Comparison of ENCODE assay signal across 10 cellular contexts in genomic region chr13:27599845-27600553, GRCh38. TPM values are rescaled to one million over a fixed set of nuclear protein-coding genes. Genes with fewer than 3 reads are reported as not detected.
A peak's percentile ranks its signal among the peaks of the same experiment; 100 is the strongest.
DNase-seq lines count a peak whose midpoint lies in the region; ATAC-seq, FAIRE-seq and TF ChIP-seq lines count a peak whose summit lies in the region.
"Had no signal": no experiment of that assay in that cellular context is flagged by ENCODE, and none has a peak within 500 bp of the region (broad histone marks: within the 10 kb centered on the region; RNA-seq: fewer than 3 reads in every experiment).

No MANE protein-coding gene starts in this region.

- H3K4me2 ChIP-seq in endothelial cell of umbilical vein (ENCODE audit: insufficient read depth, low read length) (peak overlapping the region; percentile 59), mesenchymal stem cell (ENCODE audit: low read length, poor library complexity, severe bottlenecking) (no peak overlapping the region)

- DNase-seq in COLO829 (ENCODE audit: low spot score) (peak; percentile 65), OCI-M2 (lab: John Stamatoyannopoulos, UW; ENCODE audit: unreplicated experiment) (peak; percentile 39), endothelial cell of umbilical vein (ENCODE audit: low read depth, low spot score) (peak; percentile 70), mesenchymal stem cell (peak; percentile 56), cerebellar nuclear complex (lab: John Stamatoyannopoulos, UW) (no peak), NCI-H1417 treated with DMSO at 0.1 percent for 48 hours (lab: John Stamatoyannopoulos, UW) (no peak)
- DNase-seq in effector memory CD4-positive, alpha-beta T cell, result no peak
- DNase-seq: sigmoid colon had no signal

- TF ChIP-seq CTCF in endothelial cell of umbilical vein (IDR thresholded peaks at IDR 0.05; ENCODE audit: extremely low read depth in 1 of 2, insufficient read depth in 1 of 2, low read depth in 1 of 2, low read length in 2 of 2), result no peak

- H2AFZ ChIP-seq in endothelial cell of umbilical vein (ENCODE audit: low read depth, low read length), result no peak overlapping the region
- H2AFZ ChIP-seq in mesenchymal stem cell (ENCODE audit: low read depth, low read length), result no peak overlapping the region

- no peak overlapping the region for H3K4ac ChIP-seq in mesenchymal stem cell (ENCODE audit: low read depth in 1 of 2, low read length in 2 of 2)

- no peak overlapping the region for H2AK5ac ChIP-seq in mesenchymal stem cell (ENCODE audit: low read length, severe bottlenecking)

- H3K9ac ChIP-seq in endothelial cell of umbilical vein (replicated peaks; ENCODE audit: extremely low read depth, insufficient read depth, low read length), result peak overlapping the region; percentile 39
- no peak overlapping the region for H3K9ac ChIP-seq in mesenchymal stem cell (ENCODE audit: low read length)

- H3K14ac ChIP-seq in mesenchymal stem cell (ENCODE audit: low read length in 2 of 2), result no peak overlapping the region

- no peak overlapping the region for H3K18ac ChIP-seq in mesenchymal stem cell (ENCODE audit: low read depth in 1 of 2, low read length in 2 of 2)

- H4K20me1 ChIP-seq in endothelial cell of umbilical vein (replicated peaks; ENCODE audit: control insufficient read depth, extremely low read depth, insufficient read depth, low read length), result no peaks in the 10 kb centered on the region

- H2BK12ac ChIP-seq in mesenchymal stem cell (ENCODE audit: low read length in 2 of 2), result no peak overlapping the region

- no peak overlapping the region for H4K8ac ChIP-seq in mesenchymal stem cell (ENCODE audit: low read length)

- POLR2A ChIA-PET in endothelial cell of umbilical vein (lab: Charles Lee), result interaction anchor here (0.6 to 1.5 kb wide), 2 partner anchors 11 to 21 kb away, joined by 3 read pairs; partner anchors contain the start of gene LNX2

- peak; percentile 81 for FAIRE-seq in endothelial cell of umbilical vein (lab: Jason Lieb, UNC)
- FAIRE-seq: G401.6 had no signal

- intact Hi-C loops in endothelial cell of umbilical vein (cut with micrococcal nuclease), result loop anchor here (1.0 kb wide), 1 partner anchor 20 kb away; the partner anchor contains the start of gene LNX2

- ATAC-seq in GM21367 (IDR thresholded peaks at IDR 0.05; ENCODE audit: unreplicated experiment), result no peak

- H3K36me3 ChIP-seq in endothelial cell of umbilical vein (ENCODE audit: control insufficient read depth in 2 of 2, extremely low read depth in 1 of 2, insufficient read depth in 2 of 2, low read length in 2 of 2) (no peaks in the 10 kb centered on the region), mesenchymal stem cell (ENCODE audit: control insufficient read depth in 1 of 2, insufficient read depth in 2 of 2, low read depth in 1 of 2, low read length in 2 of 2) (no peaks in the 10 kb centered on the region)
- no peaks in the 10 kb centered on the region for H3K36me3 ChIP-seq in effector memory CD4-positive, alpha-beta T cell (ENCODE audit: control insufficient read depth, insufficient read depth, low read length)
- H3K36me3 ChIP-seq: sigmoid colon had no signal

- H4K91ac ChIP-seq in mesenchymal stem cell (ENCODE audit: low read length), result no peak overlapping the region

- 100% methylated on average over 2 of the region's 5 CpGs for WGBS in mesenchymal stem cell

- no peaks in the 10 kb centered on the region for H3K9me3 ChIP-seq in endothelial cell of umbilical vein (replicated peaks; ENCODE audit: control insufficient read depth, insufficient read depth, low read length)
- H3K9me3 ChIP-seq in mesenchymal stem cell (ENCODE audit: control insufficient read depth, low read length), result no peaks in the 10 kb centered on the region
- H3K9me3 ChIP-seq in effector memory CD4-positive, alpha-beta T cell (ENCODE audit: control insufficient read depth, low read length), result no peaks in the 10 kb centered on the region
- H3K9me3 ChIP-seq: sigmoid colon had no signal

- dilution Hi-C loops in endothelial cell of umbilical vein (cut with MboI; ENCODE audit: extremely low pct_ligation_motif_present, low sequenced_read_pairs), result no loop called here

- H3K4me3 ChIP-seq in endothelial cell of umbilical vein (replicated peaks in 1 of 3; ENCODE audit: insufficient read depth in 1 of 3, low read depth in 1 of 3, low read length in 3 of 3), result no peak overlapping the region
- no peak overlapping the region for H3K4me3 ChIP-seq in mesenchymal stem cell (ENCODE audit: insufficient read depth in 1 of 2, low read depth in 1 of 2, low read length in 2 of 2)
- no peak overlapping the region for H3K4me3 ChIP-seq in effector memory CD4-positive, alpha-beta T cell (ENCODE audit: insufficient read depth, low read depth, low read length, poor library complexity, severe bottlenecking)
- H3K4me3 ChIP-seq: sigmoid colon had no signal

- no TSS peak for BruUV-seq in endothelial cell of umbilical vein (replicated peaks; lab: Mats Ljungman, UMichigan)

- H3K27ac ChIP-seq in endothelial cell of umbilical vein (ENCODE audit: insufficient read depth, low read depth, low read length), result peak overlapping the region; percentile 39
- peak overlapping the region; percentile 73 for H3K27ac ChIP-seq in mesenchymal stem cell (ENCODE audit: low read length, poor library complexity, severe bottlenecking)
- H3K27ac ChIP-seq in effector memory CD4-positive, alpha-beta T cell (ENCODE audit: insufficient read depth, low read length, poor library complexity, severe bottlenecking), result no peak overlapping the region
- H3K27ac ChIP-seq: sigmoid colon had no signal

- H2BK15ac ChIP-seq in mesenchymal stem cell (ENCODE audit: low read depth, poor library complexity, severe bottlenecking), result no peak overlapping the region

- no peak for TF ChIP-seq POLR2A in endothelial cell of umbilical vein (IDR thresholded peaks at IDR 0.05; ENCODE audit: low read depth, low read length)

- CTCF ChIA-PET in endothelial cell of umbilical vein (lab: Charles Lee), result interaction anchor here (1.1 to 2.0 kb wide), 7 partner anchors 13 to 226 kb away, joined by 3 to 6 read pairs (median 6); partner anchors contain the start of gene POLR1D

- H2BK120ac ChIP-seq in mesenchymal stem cell (ENCODE audit: low read depth, low read length), result no peak overlapping the region

- H3K79me1 ChIP-seq in mesenchymal stem cell (replicated peaks; ENCODE audit: low read length, poor library complexity, severe bottlenecking), result peaks cover 8% of the 10 kb centered on the region

- no peak overlapping the region for H2BK5ac ChIP-seq in mesenchymal stem cell (ENCODE audit: low read depth, low read length, poor library complexity, severe bottlenecking)

- peaks cover 2% of the 10 kb centered on the region for H3K9me1 ChIP-seq in endothelial cell of umbilical vein (replicated peaks; ENCODE audit: control insufficient read depth, extremely low read depth, insufficient read depth, low read length)

- peaks cover 16% of the 10 kb centered on the region for H3K4me1 ChIP-seq in endothelial cell of umbilical vein (ENCODE audit: control insufficient read depth, extremely low read depth, insufficient read depth, low read length)
- peaks cover 2% of the 10 kb centered on the region for H3K4me1 ChIP-seq in mesenchymal stem cell (ENCODE audit: control insufficient read depth, insufficient read depth, low read depth, low read length)
- no peaks in the 10 kb centered on the region for H3K4me1 ChIP-seq in effector memory CD4-positive, alpha-beta T cell (ENCODE audit: control insufficient read depth, insufficient read depth, low read length, poor library complexity, severe bottlenecking)

- H3K79me2 ChIP-seq in endothelial cell of umbilical vein (ENCODE audit: control insufficient read depth, insufficient read depth, low read length), result peaks cover 51% of the 10 kb centered on the region

- H3K23ac ChIP-seq in mesenchymal stem cell (ENCODE audit: low read length in 2 of 2), result no peak overlapping the region

- H3K27me3 ChIP-seq in endothelial cell of umbilical vein (ENCODE audit: control insufficient read depth in 2 of 2, insufficient read depth in 2 of 2, low read length in 2 of 2), result no peaks in the 10 kb centered on the region
- H3K27me3 ChIP-seq in mesenchymal stem cell (ENCODE audit: control insufficient read depth in 1 of 2, insufficient read depth in 1 of 2, low read length in 2 of 2), result no peaks in the 10 kb centered on the region
- H3K27me3 ChIP-seq in effector memory CD4-positive, alpha-beta T cell (replicated peaks; ENCODE audit: control insufficient read depth, insufficient read depth, low read length, poor library complexity, severe bottlenecking), result no peaks in the 10 kb centered on the region
- H3K27me3 ChIP-seq: sigmoid colon had no signal

TF ChIP-seq in endothelial cell of umbilical vein, 7 proteins besides CTCF, POLR2A, EP300 and RAD21 (continues in another document):
- TF ChIP-seq JUN (IDR thresholded peaks at IDR 0.05; ENCODE audit: borderline replicate concordance, insufficient read depth, insufficient read length, low read depth) (peak; percentile 95), FOS (IDR thresholded peaks at IDR 0.05; ENCODE audit: borderline replicate concordance, insufficient read depth, low read length) (peak; percentile 82), MYC (IDR thresholded peaks at IDR 0.05; ENCODE audit: low read depth, low read length) (no peak)
- TF ChIP-seq, protein P1, sequence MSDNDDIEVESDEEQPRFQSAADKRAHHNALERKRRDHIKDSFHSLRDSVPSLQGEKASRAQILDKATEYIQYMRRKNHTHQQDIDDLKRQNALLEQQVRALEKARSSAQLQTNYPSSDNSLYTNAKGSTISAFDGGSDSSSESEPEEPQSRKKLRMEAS (IDR thresholded peaks at IDR 0.05; ENCODE audit: insufficient read depth, insufficient read length), result no peak

RNA-seq across cellular contexts. Expression of gene LNX2, which starts 20.3 kb away (rescaled TPM):
- total RNA-seq in endothelial cell of umbilical vein, result 9.1 and 9.9 TPM in 2 replicates
- polyA plus RNA-seq in endothelial cell of umbilical vein, result 5.9 and 7.0 TPM in 2 replicates
- polyA plus RNA-seq in endothelial cell of umbilical vein (2011; cell fraction: cytosol; rRNA removed), result 6.4 and 6.8 TPM in 2 replicates
- 7.8 and 9.0 TPM in 2 replicates for polyA plus RNA-seq in endothelial cell of umbilical vein (2011; cell fraction: nucleus; rRNA removed)
- 7.7 and 9.7 TPM in 2 replicates for polyA plus RNA-seq in endothelial cell of umbilical vein (2012)
- 19.0 and 19.5 TPM in 2 replicates for polyA minus RNA-seq in endothelial cell of umbilical vein
- polyA minus RNA-seq in endothelial cell of umbilical vein (2011; cell fraction: cytosol; rRNA and poly(A)+ RNA removed), result 7.3 TPM
- polyA minus RNA-seq in endothelial cell of umbilical vein (2011; cell fraction: nucleus; rRNA and poly(A)+ RNA removed), result 15.2 and 18.2 TPM in 2 replicates
- polyA plus RNA-seq in mesenchymal stem cell (2013, experiment 1 of 2), result 5.6 TPM
- polyA plus RNA-seq in mesenchymal stem cell (2013, experiment 2 of 2), result 5.7 TPM

RNA-seq across cellular contexts. Expression of gene POLR1D, which starts 21.7 kb away (rescaled TPM):
- 104 and 111 TPM in 2 replicates for total RNA-seq in endothelial cell of umbilical vein
- polyA plus RNA-seq in endothelial cell of umbilical vein, result 78.1 and 90.7 TPM in 2 replicates
- 121 and 122 TPM in 2 replicates for polyA plus RNA-seq in endothelial cell of umbilical vein (2011; cell fraction: cytosol; rRNA removed)
- 79.7 and 90.2 TPM in 2 replicates for polyA plus RNA-seq in endothelial cell of umbilical vein (2011; cell fraction: nucleus; rRNA removed)
- polyA plus RNA-seq in endothelial cell of umbilical vein (2012), result 139 and 175 TPM in 2 replicates
- polyA minus RNA-seq in endothelial cell of umbilical vein, result 33.9 and 38.6 TPM in 2 replicates
- polyA minus RNA-seq in endothelial cell of umbilical vein (2011; cell fraction: cytosol; rRNA and poly(A)+ RNA removed), result 30.8 TPM
- 26.5 and 28.6 TPM in 2 replicates for polyA minus RNA-seq in endothelial cell of umbilical vein (2011; cell fraction: nucleus; rRNA and poly(A)+ RNA removed)
- polyA plus RNA-seq in mesenchymal stem cell (2013, experiment 1 of 2), result 215 TPM
- polyA plus RNA-seq in mesenchymal stem cell (2013, experiment 2 of 2), result 218 TPM

Comparison
In these comparisons a context has a peak if more than half of its experiments do, and no peak if none do; other contexts are left out.
1. DNase-seq: peak in COLO829 (single experiment), OCI-M2 (single experiment), endothelial cell of umbilical vein (single experiment) and mesenchymal stem cell (single experiment); none in cerebellar nuclear complex (0 of 2), NCI-H1417 treated with DMSO at 0.1 percent for 48 hours (single experiment) and effector memory CD4-positive, alpha-beta T cell (0 of 3).